Comparison of ENCODE assay signal across 36 cellular contexts in genomic region chr12:113907446-113908180, GRCh38.
"Had no signal": no experiment of that assay in that cellular context is flagged by ENCODE, and none has a peak within 500 bp of the region (broad histone marks: within the 10 kb centered on the region; RNA-seq: fewer than 3 reads in every experiment).

No MANE protein-coding gene starts in this region.

- H3K27me3 Mint-ChIP-seq: activated CD4-positive, alpha-beta memory T cell treated with anti-CD3 and anti-CD28 coated beads for 36 hours; activated CD4-positive, alpha-beta T cell treated with anti-CD3 and anti-CD28 coated beads for 36 hours; activated CD4-positive, alpha-beta T cell treated with anti-CD3 and anti-CD28 coated beads, Interleukin-2, amount 10 ng/mL, durations not matched to agents 24 days and 14 days; activated CD8-positive, alpha-beta memory T cell treated with anti-CD3 and anti-CD28 coated beads, Interleukin-2, amount 10 ng/mL, durations not matched to agents 7 days and 5 days; activated naive CD4-positive, alpha-beta T cell treated with anti-CD3 and anti-CD28 coated beads, Interleukin-2, amount 10 ng/mL, durations not matched to agents 7 days and 5 days; activated naive CD8-positive, alpha-beta T cell treated with anti-CD3 and anti-CD28 coated beads, Interleukin-2, amount 10 ng/mL, durations not matched to agents 7 days and 5 days; activated T-cell treated with anti-CD3 and anti-CD28 coated beads, Interleukin-2, amount 50 U/mL, for 24 hours; brain; central memory CD8-positive, alpha-beta T cell; effector memory CD8-positive, alpha-beta T cell; T-helper 17 cell had no signal

- H3K9me3 Mint-ChIP-seq: activated CD4-positive, alpha-beta memory T cell treated with anti-CD3 and anti-CD28 coated beads for 36 hours; activated CD4-positive, alpha-beta T cell treated with anti-CD3 and anti-CD28 coated beads, Interleukin-2, amount 10 ng/mL, durations not matched to agents 24 days and 14 days; activated naive CD4-positive, alpha-beta T cell treated with anti-CD3 and anti-CD28 coated beads, Interleukin-2, amount 10 ng/mL, durations not matched to agents 7 days and 5 days; activated naive CD4-positive, alpha-beta T cell treated with anti-CD3 and anti-CD28 coated beads, Interleukin-2, amount 50 U/mL, for 72 hours; activated naive CD8-positive, alpha-beta T cell treated with anti-CD3 and anti-CD28 coated beads, Interleukin-2, amount 10 ng/mL, durations not matched to agents 7 days and 5 days; activated T-cell treated with anti-CD3 and anti-CD28 coated beads, Interleukin-2, amount 50 U/mL, for 24 hours; activated T-cell treated with anti-CD3 and anti-CD28 coated beads, Interleukin-2, amount 50 U/mL, for 72 hours; central memory CD8-positive, alpha-beta T cell; effector memory CD8-positive, alpha-beta T cell; T-helper 2 cell treated with Interferon-gamma antibody and Interleukin-4, amounts not matched to agents 5 μg/mL and 100 μg/mL, for 36 hours had no signal

- FAIRE-seq: colon had no signal

- H3K36me3 ChIP-seq: breast epithelium, cardiac muscle cell, WERI-Rb-1 had no signal

- H3K4me1 ChIP-seq: ascending aorta, breast epithelium, esophagus muscularis mucosa, foreskin keratinocyte, gastrocnemius medialis, heart left ventricle had no signal

- ATAC-seq: activated CD4-positive, alpha-beta T cell treated with anti-CD3 and anti-CD28 coated beads for 36 hours; activated CD8-positive, alpha-beta memory T cell treated with anti-CD3 and anti-CD28 coated beads, Interleukin-2, amount 10 ng/mL, durations not matched to agents 7 days and 5 days; activated CD8-positive, alpha-beta T cell treated with anti-CD3 and anti-CD28 coated beads, Interleukin-2, amount 10 ng/mL, durations not matched to agents 7 days and 5 days; activated naive CD4-positive, alpha-beta T cell treated with anti-CD3 and anti-CD28 coated beads, Interleukin-2, amount 50 U/mL, for 72 hours; activated T-cell treated with anti-CD3 and anti-CD28 coated beads, Interleukin-2, amount 50 U/mL, for 72 hours; effector memory CD8-positive, alpha-beta T cell; foreskin keratinocyte; gastrocnemius medialis; heart left ventricle; T-helper 17 cell had no signal

- H3K4me3 Mint-ChIP-seq: activated CD4-positive, alpha-beta memory T cell treated with anti-CD3 and anti-CD28 coated beads for 36 hours; activated CD4-positive, alpha-beta T cell treated with anti-CD3 and anti-CD28 coated beads for 36 hours; activated CD4-positive, alpha-beta T cell treated with anti-CD3 and anti-CD28 coated beads, Interleukin-2, amount 10 ng/mL, durations not matched to agents 24 days and 14 days; activated CD8-positive, alpha-beta memory T cell treated with anti-CD3 and anti-CD28 coated beads, Interleukin-2, amount 10 ng/mL, durations not matched to agents 7 days and 5 days; activated CD8-positive, alpha-beta T cell treated with anti-CD3 and anti-CD28 coated beads, Interleukin-2, amount 10 ng/mL, durations not matched to agents 7 days and 5 days; activated naive CD4-positive, alpha-beta T cell treated with anti-CD3 and anti-CD28 coated beads, Interleukin-2, amount 10 ng/mL, durations not matched to agents 7 days and 5 days; activated naive CD8-positive, alpha-beta T cell treated with anti-CD3 and anti-CD28 coated beads, Interleukin-2, amount 10 ng/mL, durations not matched to agents 7 days and 5 days; activated T-cell treated with anti-CD3 and anti-CD28 coated beads, Interleukin-2, amount 50 U/mL, for 24 hours; activated T-cell treated with anti-CD3 and anti-CD28 coated beads, Interleukin-2, amount 50 U/mL, for 72 hours; brain; central memory CD8-positive, alpha-beta T cell; effector memory CD8-positive, alpha-beta T cell; T-helper 17 cell; T-helper 2 cell treated with Interferon-gamma antibody and Interleukin-4, amounts not matched to agents 5 μg/mL and 100 μg/mL, for 36 hours had no signal

- H3K9me3 ChIP-seq: ascending aorta, breast epithelium, esophagus muscularis mucosa, gastrocnemius medialis had no signal

- H3K4me3 ChIP-seq: ascending aorta, breast epithelium, cardiac muscle cell, esophagus muscularis mucosa, gastrocnemius medialis, heart left ventricle had no signal

- H3K27ac Mint-ChIP-seq: activated CD4-positive, alpha-beta memory T cell treated with anti-CD3 and anti-CD28 coated beads for 36 hours; activated CD4-positive, alpha-beta T cell treated with anti-CD3 and anti-CD28 coated beads for 36 hours; activated CD4-positive, alpha-beta T cell treated with anti-CD3 and anti-CD28 coated beads, Interleukin-2, amount 10 ng/mL, durations not matched to agents 24 days and 14 days; activated CD8-positive, alpha-beta memory T cell treated with anti-CD3 and anti-CD28 coated beads, Interleukin-2, amount 10 ng/mL, durations not matched to agents 7 days and 5 days; activated CD8-positive, alpha-beta T cell treated with anti-CD3 and anti-CD28 coated beads, Interleukin-2, amount 10 ng/mL, durations not matched to agents 7 days and 5 days; activated naive CD4-positive, alpha-beta T cell treated with anti-CD3 and anti-CD28 coated beads, Interleukin-2, amount 10 ng/mL, durations not matched to agents 7 days and 5 days; activated naive CD8-positive, alpha-beta T cell treated with anti-CD3 and anti-CD28 coated beads, Interleukin-2, amount 10 ng/mL, durations not matched to agents 7 days and 5 days; activated T-cell treated with anti-CD3 and anti-CD28 coated beads, Interleukin-2, amount 50 U/mL, for 24 hours; activated T-cell treated with anti-CD3 and anti-CD28 coated beads, Interleukin-2, amount 50 U/mL, for 72 hours; brain; T-helper 17 cell; T-helper 2 cell treated with Interferon-gamma antibody and Interleukin-4, amounts not matched to agents 5 μg/mL and 100 μg/mL, for 36 hours had no signal

- DNase-seq: activated CD4-positive, alpha-beta memory T cell treated with anti-CD3 and anti-CD28 coated beads for 36 hours; activated CD4-positive, alpha-beta T cell treated with anti-CD3 and anti-CD28 coated beads for 36 hours; activated CD4-positive, alpha-beta T cell treated with anti-CD3 and anti-CD28 coated beads, Interleukin-2, amount 10 ng/mL, durations not matched to agents 24 days and 14 days; activated CD4-positive, CD25-positive, alpha-beta regulatory T cell; activated CD4-positive, CD25-positive, alpha-beta regulatory T cell treated with anti-CD3 and anti-CD28 coated beads, Interleukin-2, amount 50 U/mL, for 72 hours; activated CD8-positive, alpha-beta memory T cell treated with anti-CD3 and anti-CD28 coated beads, Interleukin-2, amount 10 ng/mL, durations not matched to agents 7 days and 5 days; activated CD8-positive, alpha-beta memory T cell treated with anti-CD3 and anti-CD28 coated beads, Interleukin-2, amount 50 U/mL, for 4 hours; activated CD8-positive, alpha-beta T cell treated with anti-CD3 and anti-CD28 coated beads, Interleukin-2, amount 10 ng/mL, durations not matched to agents 7 days and 5 days; activated gamma-delta T cell; activated naive CD4-positive, alpha-beta T cell; activated naive CD4-positive, alpha-beta T cell treated with anti-CD3 and anti-CD28 coated beads, Interleukin-2, amount 10 ng/mL, durations not matched to agents 7 days and 5 days; activated naive CD8-positive, alpha-beta T cell treated with anti-CD3 and anti-CD28 coated beads, Interleukin-2, amount 10 ng/mL, durations not matched to agents 7 days and 5 days; activated T-cell treated with anti-CD3 and anti-CD28 coated beads, Interleukin-2, amount 50 U/mL, for 24 hours; activated T-cell treated with anti-CD3 and anti-CD28 coated beads, Interleukin-2, amount 50 U/mL, for 72 hours; cortex of kidney; dermis blood vessel endothelial cell; effector CD4-positive, alpha-beta T cell; effector memory CD8-positive, alpha-beta T cell; erythroblast; foreskin keratinocyte; gastrocnemius medialis; glutamatergic neuron; heart left ventricle; T-helper 1 cell; T-helper 17 cell; T1000; WERI-Rb-1 had no signal

- H3K27ac ChIP-seq: ascending aorta, breast epithelium, cardiac muscle cell, esophagus muscularis mucosa, foreskin keratinocyte, gastrocnemius medialis, heart left ventricle, WERI-Rb-1 had no signal

- H3K27me3 ChIP-seq: ascending aorta, breast epithelium, cardiac muscle cell, esophagus muscularis mucosa, foreskin keratinocyte, gastrocnemius medialis, heart left ventricle had no signal

- H3K4me1 Mint-ChIP-seq: activated CD8-positive, alpha-beta memory T cell treated with anti-CD3 and anti-CD28 coated beads, Interleukin-2, amount 10 ng/mL, durations not matched to agents 7 days and 5 days; activated naive CD4-positive, alpha-beta T cell treated with anti-CD3 and anti-CD28 coated beads, Interleukin-2, amount 10 ng/mL, durations not matched to agents 7 days and 5 days; activated naive CD8-positive, alpha-beta T cell treated with anti-CD3 and anti-CD28 coated beads, Interleukin-2, amount 10 ng/mL, durations not matched to agents 7 days and 5 days; central memory CD8-positive, alpha-beta T cell had no signal
